ENCODE assay signal across 20 cellular contexts in genomic region chr20:48779435-48779834, GRCh38. TPM values are rescaled to one million over a fixed set of nuclear protein-coding genes. Genes with fewer than 3 reads are reported as not detected.
DNase-seq lines count a peak whose midpoint lies in the region; ATAC-seq and TF ChIP-seq lines count a peak whose summit lies in the region.
"Had no signal": no experiment of that assay in that cellular context is flagged by ENCODE, and none has a peak within 500 bp of the region (broad histone marks: within the 10 kb centered on the region; RNA-seq: fewer than 3 reads in every experiment).

No MANE protein-coding gene starts in this region.

- H3K27me3 Mint-ChIP-seq in natural killer cell (ENCODE audit: low read depth in 2 of 2) = no peaks in the 10 kb centered on the region
- no peaks in the 10 kb centered on the region for H3K27me3 Mint-ChIP-seq in natural killer cell treated with Interleukin-12 subunit alpha and Interleukin-12 subunit beta and Interleukin-15 and Interleukin-18, amount 100 ng/mL, for 72 hours
- H3K27me3 Mint-ChIP-seq in activated naive CD8-positive, alpha-beta T cell treated with anti-CD3 and anti-CD28 coated beads for 36 hours = no peaks in the 10 kb centered on the region

- H3K4me3 ChIP-seq in neutrophil (ENCODE audit: low read depth in 1 of 2, low read length in 1 of 2) = peak overlapping the region in 1 of 2 experiments; percentile 34
- no peak overlapping the region for H3K4me3 ChIP-seq in tibial nerve

- WGBS in tibial nerve, 2 donors = 90 to 95% methylated on average over 2 of the region's 2 CpGs

- TF ChIP-seq EP300 in tibial nerve (IDR thresholded peaks at IDR 0.05) = no peak

- intact Hi-C loops in natural killer cell (cut with micrococcal nuclease) = no loop called here

- H3K9me3 ChIP-seq in neutrophil (no peaks in the 10 kb centered on the region), tibial nerve (peaks cover 0 to 8% (median 0%) of the 10 kb centered on the region in 4 donors)

- H3K36me3 ChIP-seq in neutrophil = peaks cover 3% of the 10 kb centered on the region
- H3K36me3 ChIP-seq in tibial nerve = no peaks in the 10 kb centered on the region

- no peaks in the 10 kb centered on the region for H3K36me3 Mint-ChIP-seq in natural killer cell
- peaks cover 19% of the 10 kb centered on the region for H3K36me3 Mint-ChIP-seq in natural killer cell treated with Interleukin-12 subunit alpha and Interleukin-12 subunit beta and Interleukin-15 and Interleukin-18, amount 100 ng/mL, for 72 hours
- H3K36me3 Mint-ChIP-seq in activated naive CD8-positive, alpha-beta T cell treated with anti-CD3 and anti-CD28 coated beads for 36 hours = peaks cover 53% of the 10 kb centered on the region

- TF ChIP-seq CTCF in natural killer cell (IDR thresholded peaks at IDR 0.05) (no peak), neutrophil (IDR thresholded peaks at IDR 0.05) (no peak), tibial nerve (IDR thresholded peaks at IDR 0.05) (no peak)

- H3K4me3 Mint-ChIP-seq in natural killer cell = peak overlapping the region; percentile 5
- H3K4me3 Mint-ChIP-seq in natural killer cell treated with Interleukin-12 subunit alpha and Interleukin-12 subunit beta and Interleukin-15 and Interleukin-18, amount 100 ng/mL, for 72 hours = no peak overlapping the region
- no peak overlapping the region for H3K4me3 Mint-ChIP-seq in activated naive CD8-positive, alpha-beta T cell treated with anti-CD3 and anti-CD28 coated beads for 36 hours

- ATAC-seq in natural killer cell = no peak
- ATAC-seq in natural killer cell treated with Interleukin-12 subunit alpha and Interleukin-12 subunit beta and Interleukin-15 and Interleukin-18, amount 100 ng/mL, for 72 hours = no peak
- ATAC-seq: HepG2, PC-3 had no signal

- TF ChIP-seq POLR2A in tibial nerve (IDR thresholded peaks at IDR 0.05) = no peak

- H3K27ac ChIP-seq in neutrophil = peak overlapping the region; percentile 99
- H3K27ac ChIP-seq in tibial nerve = no peak overlapping the region
- H3K27ac ChIP-seq: C4-2B, KMS-11, RWPE1 had no signal

- H3K27ac Mint-ChIP-seq in natural killer cell = no peak overlapping the region
- no peak overlapping the region for H3K27ac Mint-ChIP-seq in natural killer cell treated with Interleukin-12 subunit alpha and Interleukin-12 subunit beta and Interleukin-15 and Interleukin-18, amount 100 ng/mL, for 72 hours
- H3K27ac Mint-ChIP-seq in activated naive CD8-positive, alpha-beta T cell treated with anti-CD3 and anti-CD28 coated beads for 36 hours = peak overlapping the region; percentile 19

- H3K4me1 ChIP-seq in neutrophil (ENCODE audit: control insufficient read depth in 1 of 2, insufficient read depth in 1 of 2, low read depth in 1 of 2, low read length in 1 of 2) = peaks cover 100% of the 10 kb centered on the region in 2 experiments
- peaks cover 0 to 30% (median 16%) of the 10 kb centered on the region in 4 donors for H3K4me1 ChIP-seq in tibial nerve

- DNase-seq in natural killer cell = no peak
- DNase-seq in natural killer cell treated with Interleukin-12 subunit alpha and Interleukin-12 subunit beta and Interleukin-15 and Interleukin-18, amount 100 ng/mL, for 72 hours (ENCODE audit: low spot score) = no peak
- peak; percentile 31 for DNase-seq in DMS 273 treated with DMSO at 0.1 percent for 48 hours (lab: John Stamatoyannopoulos, UW)
- no peak for DNase-seq in activated naive CD8-positive, alpha-beta T cell treated with anti-CD3 and anti-CD28 coated beads for 36 hours
- DNase-seq in tibial nerve (ENCODE audit: low spot score in 2 of 2) = no peak
- DNase-seq in NCI-H226 = no peak
- no peak for DNase-seq in NCI-H1436 treated with DMSO at 0.1 percent for 48 hours (lab: John Stamatoyannopoulos, UW)
- DNase-seq: ACHN, DMS53, GOT3, NCI-H1417 treated with DMSO at 0.1 percent for 48 hours, NCI-H1930, NCI-H526, PC-3, SIG-M5 had no signal

- H3K9me3 Mint-ChIP-seq in natural killer cell = no peaks in the 10 kb centered on the region
- peaks cover 3% of the 10 kb centered on the region for H3K9me3 Mint-ChIP-seq in natural killer cell treated with Interleukin-12 subunit alpha and Interleukin-12 subunit beta and Interleukin-15 and Interleukin-18, amount 100 ng/mL, for 72 hours
- H3K9me3 Mint-ChIP-seq in activated naive CD8-positive, alpha-beta T cell treated with anti-CD3 and anti-CD28 coated beads for 36 hours = peaks cover 20% of the 10 kb centered on the region

- H3K4me1 Mint-ChIP-seq in natural killer cell = peaks cover 34 to 42% of the 10 kb centered on the region in 2 donors
- H3K4me1 Mint-ChIP-seq in natural killer cell treated with Interleukin-12 subunit alpha and Interleukin-12 subunit beta and Interleukin-15 and Interleukin-18, amount 100 ng/mL, for 72 hours (ENCODE audit: low read depth in 2 of 2) = peaks cover 37 to 51% of the 10 kb centered on the region in 2 donors
- H3K4me1 Mint-ChIP-seq in activated naive CD8-positive, alpha-beta T cell treated with anti-CD3 and anti-CD28 coated beads for 36 hours = peaks cover 38% of the 10 kb centered on the region

- H3K27me3 ChIP-seq in neutrophil (no peaks in the 10 kb centered on the region), tibial nerve (no peaks in the 10 kb centered on the region)

RNA-seq across cellular contexts. Expression of gene PREX1, which starts 48.4 kb away (rescaled TPM):
- 100 to 1,000 TPM; 382 to 392 (median 389) TPM for total RNA-seq in natural killer cell
- total RNA-seq in natural killer cell treated with Interleukin-12 subunit alpha and Interleukin-12 subunit beta and Interleukin-15 and Interleukin-18, amount 100 ng/mL, for 72 hours = 100 to 1,000 TPM; 132 to 167 TPM
- total RNA-seq in activated naive CD8-positive, alpha-beta T cell treated with anti-CD3 and anti-CD28 coated beads for 36 hours = 10 to 100 TPM; 76.8 to 77.1 TPM
- total RNA-seq in tibial nerve = 10 to 100 TPM; 30.1 to 50.7 (median 32.5) TPM
